Comparison of ENCODE assay signal across 21 cellular contexts in the genomic region with DNA sequence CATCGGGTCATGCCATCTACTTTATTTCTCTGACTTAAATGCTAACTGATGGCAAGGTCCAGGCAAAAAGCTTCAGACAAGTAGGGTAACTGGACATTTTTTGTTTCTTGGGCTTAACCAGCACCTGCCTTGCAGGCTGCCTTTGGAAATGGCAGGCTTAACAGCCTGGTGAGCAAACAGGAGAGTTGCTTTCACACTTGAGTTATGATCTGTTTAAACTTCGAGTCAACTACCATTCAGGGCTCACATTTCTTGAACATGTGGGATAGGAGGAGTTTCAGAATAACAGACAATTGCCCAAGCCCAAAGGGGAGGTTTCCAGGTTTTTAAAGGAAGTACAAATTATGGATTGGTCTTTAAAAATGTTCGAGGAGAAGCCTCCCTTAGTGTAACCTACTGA.
"Had no signal": no experiment of that assay in that cellular context is flagged by ENCODE, and none has a peak within 500 bp of the region (broad histone marks: within the 10 kb centered on the region; RNA-seq: fewer than 3 reads in every experiment).

No MANE protein-coding gene starts in this region.

- H3K4me1 ChIP-seq: SJCRH30 had no signal

- H3K9me3 ChIP-seq: SJCRH30 had no signal

- H3K27ac ChIP-seq: HL-60, RWPE1, SJCRH30 had no signal

- DNase-seq: MV-4-11, NCI-H1048, NCI-H1105, NCI-H1417, NCI-H1436 treated with DMSO at 0.1 percent for 48 hours, NCI-H1694, NCI-H187 treated with DMSO at 0.1 percent for 48 hours, NCI-H2029 treated with DMSO at 0.1 percent for 48 hours, NCI-H2171 treated with DMSO at 0.1 percent for 48 hours, NCI-H345, NCI-H446 treated with DMSO at 0.1 percent for 48 hours, NCI-H510A treated with DMSO at 0.1 percent for 48 hours, NCI-H526, NCI-H774, SHP77, SJCRH30 had no signal

- H3K27me3 ChIP-seq: SJCRH30 had no signal

- H3K36me3 ChIP-seq: SJCRH30 had no signal

- ATAC-seq: K562, Panc1, SK-N-SH treated with all-trans-retinoic acid at 6 μM for 48 hours had no signal

- H3K4me3 ChIP-seq: K562, SJCRH30 had no signal
